In genomic region chr13:88526853-88527215, GRCh38 we compare ENCODE assay signal across 24 cellular contexts.
"Had no signal": no experiment of that assay in that cellular context is flagged by ENCODE, and none has a peak within 500 bp of the region (broad histone marks: within the 10 kb centered on the region; RNA-seq: fewer than 3 reads in every experiment).

No MANE protein-coding gene starts in this region.

- H3K4me3 Mint-ChIP-seq: naive thymus-derived CD4-positive, alpha-beta T cell; natural killer cell treated with Interleukin-12 subunit alpha and Interleukin-12 subunit beta and Interleukin-15 and Interleukin-18, amount 100 ng/mL, for 72 hours; stimulated activated memory B cell treated with anti-CD40 and anti-IgM and Interleukin-4, amounts not matched to agents 10 μg/mL and 1 μg/mL and 100 μg/mL, for 72 hours; stimulated activated naive CD8-positive, alpha-beta T cell treated with anti-CD3 and anti-CD28 coated beads, Interleukin-15, amount 100 ng/mL, for 72 hours; type B pancreatic cell had no signal

- H3K4me1 ChIP-seq: left ventricle myocardium inferior, parathyroid adenoma, psoas muscle, sigmoid colon, tibial nerve, vagina had no signal

- H3K27ac Mint-ChIP-seq: naive thymus-derived CD4-positive, alpha-beta T cell; natural killer cell treated with Interleukin-12 subunit alpha and Interleukin-12 subunit beta and Interleukin-15 and Interleukin-18, amount 100 ng/mL, for 72 hours; stimulated activated memory B cell treated with anti-CD40 and anti-IgM and Interleukin-4, amounts not matched to agents 10 μg/mL and 1 μg/mL and 100 μg/mL, for 72 hours; stimulated activated naive CD8-positive, alpha-beta T cell treated with anti-CD3 and anti-CD28 coated beads, Interleukin-15, amount 100 ng/mL, for 72 hours; type B pancreatic cell had no signal

- H3K9me3 ChIP-seq: left ventricle myocardium inferior, mucosa of descending colon, neutrophil, psoas muscle, tibial nerve, vagina had no signal

- H3K36me3 Mint-ChIP-seq: naive thymus-derived CD4-positive, alpha-beta T cell; natural killer cell treated with Interleukin-12 subunit alpha and Interleukin-12 subunit beta and Interleukin-15 and Interleukin-18, amount 100 ng/mL, for 72 hours; stimulated activated memory B cell treated with anti-CD40 and anti-IgM and Interleukin-4, amounts not matched to agents 10 μg/mL and 1 μg/mL and 100 μg/mL, for 72 hours; type B pancreatic cell had no signal

- H3K9me3 Mint-ChIP-seq: stimulated activated memory B cell treated with anti-CD40 and anti-IgM and Interleukin-4, amounts not matched to agents 10 μg/mL and 1 μg/mL and 100 μg/mL, for 72 hours had no signal

- ATAC-seq: mucosa of descending colon; naive thymus-derived CD4-positive, alpha-beta T cell; natural killer cell treated with Interleukin-12 subunit alpha and Interleukin-12 subunit beta and Interleukin-15 and Interleukin-18, amount 100 ng/mL, for 72 hours; psoas muscle; stimulated activated memory B cell treated with anti-CD40 and anti-IgM and Interleukin-4, amounts not matched to agents 10 μg/mL and 1 μg/mL and 100 μg/mL, for 72 hours; stimulated activated naive CD8-positive, alpha-beta T cell treated with anti-CD3 and anti-CD28 coated beads, Interleukin-15, amount 100 ng/mL, for 72 hours had no signal

- H3K27me3 Mint-ChIP-seq: naive thymus-derived CD4-positive, alpha-beta T cell; natural killer cell treated with Interleukin-12 subunit alpha and Interleukin-12 subunit beta and Interleukin-15 and Interleukin-18, amount 100 ng/mL, for 72 hours; stimulated activated memory B cell treated with anti-CD40 and anti-IgM and Interleukin-4, amounts not matched to agents 10 μg/mL and 1 μg/mL and 100 μg/mL, for 72 hours; stimulated activated naive CD8-positive, alpha-beta T cell treated with anti-CD3 and anti-CD28 coated beads, Interleukin-15, amount 100 ng/mL, for 72 hours; type B pancreatic cell had no signal

- H3K27ac ChIP-seq: left ventricle myocardium inferior, neutrophil, parathyroid adenoma, psoas muscle, sigmoid colon, tibial nerve, vagina had no signal

- FAIRE-seq: small intestine had no signal

- H3K4me1 Mint-ChIP-seq: stimulated activated memory B cell treated with anti-CD40 and anti-IgM and Interleukin-4, amounts not matched to agents 10 μg/mL and 1 μg/mL and 100 μg/mL, for 72 hours; stimulated activated naive CD8-positive, alpha-beta T cell treated with anti-CD3 and anti-CD28 coated beads, Interleukin-15, amount 100 ng/mL, for 72 hours had no signal

- H3K9ac ChIP-seq: parathyroid adenoma had no signal

- DNase-seq: islet precursor cell; left ventricle myocardium inferior; midbrain; mucosa of descending colon; naive thymus-derived CD4-positive, alpha-beta T cell; occipital lobe; psoas muscle; sigmoid colon; small intestine; stimulated activated CD4-positive, alpha-beta T cell treated with anti-CD3 and anti-CD28 coated beads, Interleukin-1b, Interleukin-23, amount 100 ng/mL, for 48 hours; stimulated activated CD4-positive, alpha-beta T cell treated with anti-CD3 and anti-CD28 coated beads, Interleukin-2, amount 100 ng/mL, for 48 hours; stimulated activated CD4-positive, alpha-beta T cell treated with anti-CD3 and anti-CD28 coated beads, Interleukin-4, amount 100 ng/mL, for 4 hours; stimulated activated CD8-positive, alpha-beta memory T cell treated with anti-CD3 and anti-CD28 coated beads, Interleukin-4, amount 100 ng/mL, for 48 hours; stimulated activated naive CD4-positive, alpha-beta T cell treated with Interleukin-2 at 50 U/mL for 16 hours; stimulated activated naive CD8-positive, alpha-beta T cell treated with anti-CD3 and anti-CD28 coated beads, Interleukin-15, amount 100 ng/mL, for 72 hours; substantia nigra had no signal

- H3K4me3 ChIP-seq: left ventricle myocardium inferior, lung, mucosa of descending colon, psoas muscle, sigmoid colon, tibial nerve, vagina had no signal

- H3K27me3 ChIP-seq: neutrophil, sigmoid colon, tibial nerve, vagina had no signal

- H3K36me3 ChIP-seq: left ventricle myocardium inferior, neutrophil, sigmoid colon, tibial nerve, vagina had no signal

- H3K79me2 ChIP-seq: parathyroid adenoma had no signal

- H2AFZ ChIP-seq: parathyroid adenoma had no signal
